ENCODE assay signal across 8 cellular contexts in genomic region chr1:182446033-182446669, GRCh38. TPM values are rescaled to one million over a fixed set of nuclear protein-coding genes. Genes with fewer than 3 reads are reported as not detected.
DNase-seq lines count a peak whose midpoint lies in the region; ATAC-seq, FAIRE-seq and TF ChIP-seq lines count a peak whose summit lies in the region.

No MANE protein-coding gene starts in this region.

- H3K4me1 ChIP-seq in RWPE2 (ENCODE audit: insufficient read depth, poor library complexity, severe bottlenecking), result no peaks in the 10 kb centered on the region
- H3K4me1 ChIP-seq in H1 (replicated peaks in 1 of 4; ENCODE audit: control insufficient read depth in 3 of 4, insufficient read depth in 4 of 4, low read length in 3 of 4), result peaks cover 0 to 8% (median 3%) of the 10 kb centered on the region in 4 experiments; a peak in 4 of 7 replicates

- H3K18ac ChIP-seq in H1 (ENCODE audit: extremely low read depth, low read length), result no peak overlapping the region

- H2BK120ac ChIP-seq in H1 (replicated peaks; ENCODE audit: low read depth, low read length), result no peak overlapping the region

- H3K56ac ChIP-seq in H1 (replicated peaks; ENCODE audit: insufficient read length, low read depth, low read length), result no peak overlapping the region

- H3K9me3 ChIP-seq in RWPE2 (ENCODE audit: severe bottlenecking) (no peaks in the 10 kb centered on the region), H1 (ENCODE audit: insufficient read depth in 2 of 2, low read depth in 1 of 2, low read length in 1 of 2) (peaks cover 0 to 2% of the 10 kb centered on the region in 2 experiments; a peak in 1 of 4 replicates)

- no peak overlapping the region for H3K4ac ChIP-seq in H1 (replicated peaks; ENCODE audit: insufficient read length, low read depth, low read length)

- H4K8ac ChIP-seq in H1 (ENCODE audit: extremely low read depth, insufficient read depth, low read length), result no peak overlapping the region

- no peak overlapping the region for H2AK5ac ChIP-seq in H1 (ENCODE audit: low read depth, low read length)

- TF ChIP-seq EP300 in H1 (IDR thresholded peaks at IDR 0.05; ENCODE audit: borderline replicate concordance in 1 of 2, low read depth in 2 of 2, low read length in 2 of 2), result no peak

- H3K23me2 ChIP-seq in H1 (ENCODE audit: low read depth, low read length), result no peaks in the 10 kb centered on the region

- H2BK5ac ChIP-seq in H1 (ENCODE audit: low read depth, low read length), result no peak overlapping the region

- H3K36me3 ChIP-seq in RWPE2 (ENCODE audit: low read depth), result no peaks in the 10 kb centered on the region
- H3K36me3 ChIP-seq in H1 (ENCODE audit: control insufficient read depth in 2 of 4, insufficient read depth in 4 of 4, low read length in 3 of 4), result no peaks in the 10 kb centered on the region

- H3K79me2 ChIP-seq in H1 (ENCODE audit: control insufficient read depth in 1 of 2, insufficient read depth in 2 of 2, low read length in 2 of 2), result no peaks in the 10 kb centered on the region

- H4K91ac ChIP-seq in H1 (replicated peaks; ENCODE audit: insufficient read length, low read length), result no peak overlapping the region

- no peak overlapping the region for H2BK20ac ChIP-seq in H1 (ENCODE audit: low read length)

- H3K27me3 ChIP-seq in RWPE2 (ENCODE audit: insufficient read depth, poor library complexity, severe bottlenecking) (no peaks in the 10 kb centered on the region), H1 (replicated peaks in 1 of 4; ENCODE audit: control insufficient read depth in 3 of 4, extremely low read depth in 1 of 4, insufficient read depth in 3 of 4, low read length in 3 of 4) (no peaks in the 10 kb centered on the region)

- TF ChIP-seq POLR2A in H1 (IDR thresholded peaks at IDR 0.05; ENCODE audit: control extremely low read depth in 1 of 2, low read depth in 2 of 2, low read length in 2 of 2), result no peak

- H2BK15ac ChIP-seq in H1 (ENCODE audit: low read length), result no peak overlapping the region

- peak; percentile 82 to 83 for TF ChIP-seq RAD21 in H1 (IDR thresholded peaks at IDR 0.05 in 1 of 2, conservative IDR thresholded peaks at IDR 0.05 in 1 of 2; ENCODE audit: low read depth in 2 of 2, low read length in 2 of 2)

- FAIRE-seq in H1 (lab: Jason Lieb, UNC), result peak; percentile 71

- WGBS in H1 (ENCODE audit: extremely low coverage in 1 of 2, insufficient coverage in 1 of 2, insufficient read length in 1 of 2, insufficient replicate concordance in 2 of 2, low coverage in 1 of 2, low lambda C conversion rate in 2 of 2, missing lambda C conversion rate in 1 of 2), 2 experiments, result 9% methylated on average over 3 of the region's 3 CpGs; no CpG with 5 or more reads in 1 of the 2 experiments

- H3K14ac ChIP-seq in H1 (ENCODE audit: insufficient read length), result no peak overlapping the region

- DNase-seq in DMS53 (lab: John Stamatoyannopoulos, UW) (peak; percentile 88), GM20000 (ENCODE audit: low spot score) (peak; percentile 76), NAMALWA (ENCODE audit: low spot score) (peak; percentile 82), RWPE2 (ENCODE audit: low spot score) (no peak), H1 (ENCODE audit: low read depth in 1 of 2, low spot score in 2 of 2) (peak in 1 of 2 experiments; percentile 58), myocyte (ENCODE audit: low read depth) (peak; percentile 76), T1000 (lab: John Stamatoyannopoulos, UW) (no peak)

- no peak overlapping the region for H3K4me2 ChIP-seq in H1 (ENCODE audit: insufficient read depth in 1 of 2, low read depth in 2 of 2, low read length in 2 of 2)

- H3K9ac ChIP-seq in H1 (replicated peaks in 1 of 4; ENCODE audit: extremely low read depth in 1 of 4, low read depth in 3 of 4, low read length in 3 of 4), result no peak overlapping the region

- no peak overlapping the region for H2BK12ac ChIP-seq in H1 (ENCODE audit: low read depth, low read length)

- no peaks in the 10 kb centered on the region for H4K20me1 ChIP-seq in H1 (replicated peaks in 1 of 2; ENCODE audit: control insufficient read depth in 1 of 2, insufficient read depth in 2 of 2, low read length in 2 of 2)

- H3K27ac ChIP-seq in RWPE2 (ENCODE audit: poor library complexity, severe bottlenecking) (no peak overlapping the region), H1 (ENCODE audit: low read depth, low read length) (no peak overlapping the region)

- no peak overlapping the region for H3K4me3 ChIP-seq in RWPE2 (ENCODE audit: severe bottlenecking)
- H3K4me3 ChIP-seq in H1 (ENCODE audit: extremely low read depth in 1 of 4, insufficient read depth in 2 of 4, low read depth in 3 of 4, low read length in 4 of 4), result no peak overlapping the region

- H4K5ac ChIP-seq in H1 (ENCODE audit: insufficient read length, low read depth, low read length), result no peak overlapping the region

- CTCF ChIA-PET in H1 (lab: Charles Lee; ENCODE audit: partially characterized antibody), result interaction anchor here (0.7 kb wide), 1 partner anchor 68 kb away, joined by 3 read pairs; no protein-coding TSS in a partner anchor

- H3K23ac ChIP-seq in H1 (ENCODE audit: insufficient read length), result no peak overlapping the region

- peak; percentile 57 for TF ChIP-seq CTCF in GM20000 (IDR thresholded peaks at IDR 0.05; ENCODE audit: extremely low read depth, missing control alignments)
- peak; percentile 76 for TF ChIP-seq CTCF in RWPE2 (IDR thresholded peaks at IDR 0.05; ENCODE audit: poor library complexity, severe bottlenecking)
- peak in 2 of 3 experiments; percentile 58 to 76; a peak in 2 of 4 replicates for TF ChIP-seq CTCF in H1 (IDR thresholded peaks at IDR 0.05; ENCODE audit: control extremely low read depth in 1 of 3, insufficient read depth in 1 of 3, low read depth in 1 of 3, low read length in 3 of 3)

- H3K79me1 ChIP-seq in H1 (ENCODE audit: low read depth, low read length), result no peaks in the 10 kb centered on the region

- POLR2A ChIA-PET in H1 (lab: Charles Lee; ENCODE audit: partially characterized antibody), result no interaction called here

- H2AFZ ChIP-seq in H1 (ENCODE audit: low read length), result peak overlapping the region; percentile 92; the same call in 1 of the 2 replicates

- ATAC-seq in RWPE2 (ENCODE audit: low read depth) (peak; percentile 54; the same call in 1 of the 3 replicates), HG03442 (IDR thresholded peaks at IDR 0.05; ENCODE audit: unreplicated experiment) (no peak)

TF ChIP-seq in H1, 55 proteins besides CTCF, POLR2A, EP300 and RAD21:
- TF ChIP-seq CEBPB (IDR thresholded peaks at IDR 0.05; ENCODE audit: low read depth, low read length) (no peak), USF2 (IDR thresholded peaks at IDR 0.05; ENCODE audit: low read length) (no peak), NANOG (IDR thresholded peaks at IDR 0.05; ENCODE audit: insufficient read depth, low read depth, low read length, poor library complexity, severe bottlenecking) (no peak), GTF2F1 (IDR thresholded peaks at IDR 0.05; ENCODE audit: borderline replicate concordance, low read depth, low read length) (no peak), SRF (IDR thresholded peaks at IDR 0.05; ENCODE audit: low read depth, low read length) (no peak), TAF1 (IDR thresholded peaks at IDR 0.05; ENCODE audit: low read depth, low read length) (no peak)

RNA-seq across cellular contexts. Expression of gene RGSL1, which starts 3.8 kb away (rescaled TPM):
- total RNA-seq in H1 (2021; fragmentation: NEBNext Ultra II Directional; extraction: Animal tissue kit (Norgen Biotek cat#: 25700)), result not detected in 2 replicates
- not detected in 2 replicates for polyA plus RNA-seq in H1 (2011; rRNA removed)
- not detected for polyA plus RNA-seq in H1 (2011; cell fraction: cytosol; rRNA removed)
- polyA plus RNA-seq in H1 (2011; cell fraction: nucleus; rRNA removed), result not detected
- polyA plus RNA-seq in H1 (2012, experiment 1 of 2), result not detected in 4 replicates
- not detected for polyA plus RNA-seq in H1 (2012, experiment 2 of 2)
- polyA plus RNA-seq in H1 (2013, experiment 1 of 2), result not detected
- polyA plus RNA-seq in H1 (2013, experiment 2 of 2), result not detected
- polyA minus RNA-seq in H1 (2011; rRNA and poly(A)+ RNA removed), result not detected in 2 replicates
- not detected for polyA minus RNA-seq in H1 (2011; cell fraction: cytosol; rRNA and poly(A)+ RNA removed)
- polyA minus RNA-seq in H1 (2011; cell fraction: nucleus; rRNA and poly(A)+ RNA removed), result not detected
- total RNA-seq in myocyte, result not detected in 2 replicates
- not detected for polyA plus RNA-seq in myocyte (2012)

RNA-seq across cellular contexts. Expression of gene TEDDM1, which starts 45.7 kb away (rescaled TPM):
- not detected in 2 replicates for total RNA-seq in H1 (2021; fragmentation: NEBNext Ultra II Directional; extraction: Animal tissue kit (Norgen Biotek cat#: 25700))
- not detected in 2 replicates for polyA plus RNA-seq in H1 (2011; rRNA removed)
- not detected for polyA plus RNA-seq in H1 (2011; cell fraction: cytosol; rRNA removed)
- not detected for polyA plus RNA-seq in H1 (2011; cell fraction: nucleus; rRNA removed)
- polyA plus RNA-seq in H1 (2012, experiment 1 of 2), result 0.07 TPM in 1 of 4 replicates, not detected in the others
- polyA plus RNA-seq in H1 (2012, experiment 2 of 2), result not detected
- not detected for polyA plus RNA-seq in H1 (2013, experiment 1 of 2)
- polyA plus RNA-seq in H1 (2013, experiment 2 of 2), result not detected
- polyA minus RNA-seq in H1 (2011; rRNA and poly(A)+ RNA removed), result not detected in 2 replicates
- not detected for polyA minus RNA-seq in H1 (2011; cell fraction: cytosol; rRNA and poly(A)+ RNA removed)
- not detected for polyA minus RNA-seq in H1 (2011; cell fraction: nucleus; rRNA and poly(A)+ RNA removed)
- not detected in 2 replicates for total RNA-seq in myocyte
- not detected for polyA plus RNA-seq in myocyte (2012)

RNA-seq across cellular contexts. Expression of gene GLUL, which starts 54.6 kb away (rescaled TPM):
- 453 and 457 TPM in 2 replicates for total RNA-seq in H1 (2021; fragmentation: NEBNext Ultra II Directional; extraction: Animal tissue kit (Norgen Biotek cat#: 25700))
- 261 and 313 TPM in 2 replicates for polyA plus RNA-seq in H1 (2011; rRNA removed)
- polyA plus RNA-seq in H1 (2011; cell fraction: cytosol; rRNA removed), result 310 TPM
- 796 TPM for polyA plus RNA-seq in H1 (2011; cell fraction: nucleus; rRNA removed)
- polyA plus RNA-seq in H1 (2012, experiment 1 of 2), result 369 to 470 TPM (median 416 TPM) in 4 replicates
- 263 TPM for polyA plus RNA-seq in H1 (2012, experiment 2 of 2)
- 204 TPM for polyA plus RNA-seq in H1 (2013, experiment 1 of 2)
- polyA plus RNA-seq in H1 (2013, experiment 2 of 2), result 205 TPM
- 474 and 542 TPM in 2 replicates for polyA minus RNA-seq in H1 (2011; rRNA and poly(A)+ RNA removed)
- polyA minus RNA-seq in H1 (2011; cell fraction: cytosol; rRNA and poly(A)+ RNA removed), result 279 TPM
- 209 TPM for polyA minus RNA-seq in H1 (2011; cell fraction: nucleus; rRNA and poly(A)+ RNA removed)
- total RNA-seq in myocyte, result 147 and 151 TPM in 2 replicates
- polyA plus RNA-seq in myocyte (2012), result 74.7 TPM

Comparison
In these comparisons a context has a peak if more than half of its experiments do, and no peak if none do; other contexts are left out.
1. DNase-seq: peak in DMS53 (single experiment), GM20000 (single experiment), NAMALWA (single experiment) and myocyte (single experiment); none in RWPE2 (single experiment) and T1000 (single experiment).
2. Peak in every context shown above with its lines, with median percentiles within 50 percentile points of each other: CTCF ChIP-seq.